Comparison of ENCODE assay signal across 19 cellular contexts in the genomic region with DNA sequence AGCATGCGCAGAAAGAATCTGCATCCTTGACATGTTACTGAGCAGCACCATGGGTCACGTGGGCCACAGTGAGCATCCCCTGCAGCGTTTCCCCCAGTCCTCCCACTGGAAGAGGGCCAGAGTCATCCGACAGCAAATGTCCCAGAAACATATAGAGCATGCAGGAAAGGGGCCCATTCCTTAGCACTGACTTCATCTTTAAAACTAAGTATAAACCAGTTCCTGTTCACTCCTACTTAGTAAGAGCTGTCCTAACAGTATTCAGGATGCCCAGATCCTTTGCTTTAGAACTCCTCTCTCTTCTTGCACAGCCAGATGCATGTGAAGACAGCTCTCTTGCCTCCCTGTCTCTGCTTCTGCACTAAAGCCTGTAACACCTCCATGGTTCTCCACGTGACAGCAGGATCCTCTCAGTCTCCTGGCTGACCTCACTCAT.
DNase-seq lines count a peak whose midpoint lies in the region; ATAC-seq and TF ChIP-seq lines count a peak whose summit lies in the region.
"Had no signal": no experiment of that assay in that cellular context is flagged by ENCODE, and none has a peak within 500 bp of the region (broad histone marks: within the 10 kb centered on the region; RNA-seq: fewer than 3 reads in every experiment).

No MANE protein-coding gene starts in this region.

- H3K9me3 Mint-ChIP-seq in nephron progenitor cell: no peaks in the 10 kb centered on the region
- H3K9me3 Mint-ChIP-seq: naive B cell; stimulated activated naive B cell treated with anti-CD40 and anti-IgM and Interleukin-4, amounts not matched to agents 10 μg/mL and 1 μg/mL and 100 μg/mL, for 72 hours had no signal

- TF ChIP-seq CTCF in nephron progenitor cell (IDR thresholded peaks at IDR 0.05) (no peak), testis (IDR thresholded peaks at IDR 0.05) (no peak)

- no peaks in the 10 kb centered on the region for H3K4me1 ChIP-seq in testis
- H3K4me1 ChIP-seq: adrenal gland, uterus had no signal

- DNase-seq in GM03348 (ENCODE audit: low spot score) (peak; percentile 40), T1000 (lab: John Stamatoyannopoulos, UW) (peak; percentile 64), fibroblast of peridontal ligament (ENCODE audit: extremely low read depth) (peak; percentile 39), nephron progenitor cell (no peak), amygdala (lab: John Stamatoyannopoulos, UW) (no peak), testis (no peak)
- DNase-seq: activated CD4-positive, alpha-beta T cell treated with anti-CD3 and anti-CD28 coated beads, Interleukin-2, amount 50 U/mL, for 1 hour; activated T-cell treated with anti-CD3 and anti-CD28 coated beads, Interleukin-2, amount 50 U/mL, for 48 hours; adrenal gland; DND-41; glutamatergic neuron; naive B cell; NCI-H1694 treated with DMSO at 0.1 percent for 48 hours; sigmoid colon; stimulated activated naive B cell treated with anti-CD40 and anti-IgM and Interleukin-4, amounts not matched to agents 10 μg/mL and 1 μg/mL and 100 μg/mL, for 72 hours; uterus had no signal

- H3K4me1 Mint-ChIP-seq in nephron progenitor cell: no peaks in the 10 kb centered on the region
- H3K4me1 Mint-ChIP-seq: naive B cell; stimulated activated naive B cell treated with anti-CD40 and anti-IgM and Interleukin-4, amounts not matched to agents 10 μg/mL and 1 μg/mL and 100 μg/mL, for 72 hours had no signal

- H3K27me3 ChIP-seq in testis: no peaks in the 10 kb centered on the region
- H3K27me3 ChIP-seq: adrenal gland, sigmoid colon, uterus had no signal

- 68% methylated on average over 5 of the region's 5 CpGs for WGBS in testis, 2 donors

- intact Hi-C loops in testis (cut with DNase I; ENCODE audit: low total_unique reads): no loop called here

- H3K9me3 ChIP-seq in testis: no peaks in the 10 kb centered on the region
- H3K9me3 ChIP-seq: adrenal gland, sigmoid colon, uterus had no signal

- peak overlapping the region; percentile 14 for H3K27ac Mint-ChIP-seq in nephron progenitor cell
- H3K27ac Mint-ChIP-seq: naive B cell; stimulated activated naive B cell treated with anti-CD40 and anti-IgM and Interleukin-4, amounts not matched to agents 10 μg/mL and 1 μg/mL and 100 μg/mL, for 72 hours had no signal

- no peak overlapping the region for H3K4me3 ChIP-seq in testis
- H3K4me3 ChIP-seq: adrenal gland, GM12878, sigmoid colon, uterus had no signal

- ATAC-seq in GM19023 (IDR thresholded peaks at IDR 0.05; ENCODE audit: unreplicated experiment) (no peak), HG03439 (IDR thresholded peaks at IDR 0.05; ENCODE audit: unreplicated experiment) (no peak)
- ATAC-seq: GM12878; stimulated activated naive B cell treated with anti-CD40 and anti-IgM and Interleukin-4, amounts not matched to agents 10 μg/mL and 1 μg/mL and 100 μg/mL, for 72 hours had no signal

- H3K27me3 Mint-ChIP-seq in nephron progenitor cell (ENCODE audit: low read depth, poor library complexity): no peaks in the 10 kb centered on the region
- H3K27me3 Mint-ChIP-seq: naive B cell; stimulated activated naive B cell treated with anti-CD40 and anti-IgM and Interleukin-4, amounts not matched to agents 10 μg/mL and 1 μg/mL and 100 μg/mL, for 72 hours had no signal

- H3K27ac ChIP-seq in testis: no peak overlapping the region
- H3K27ac ChIP-seq: adrenal gland, sigmoid colon, uterus had no signal

- H3K4me3 Mint-ChIP-seq in nephron progenitor cell: no peak overlapping the region
- H3K4me3 Mint-ChIP-seq: naive B cell; stimulated activated naive B cell treated with anti-CD40 and anti-IgM and Interleukin-4, amounts not matched to agents 10 μg/mL and 1 μg/mL and 100 μg/mL, for 72 hours had no signal

- H3K36me3 ChIP-seq in testis (ENCODE audit: low read depth, missing control alignments): no peaks in the 10 kb centered on the region
- H3K36me3 ChIP-seq: adrenal gland, sigmoid colon, uterus had no signal

- TF ChIP-seq POLR2A in testis (IDR thresholded peaks at IDR 0.05): no peak

- no peaks in the 10 kb centered on the region for H3K36me3 Mint-ChIP-seq in nephron progenitor cell (ENCODE audit: low read depth)
- H3K36me3 Mint-ChIP-seq: naive B cell had no signal

Comparison
In these comparisons a context has a peak if more than half of its experiments do, and no peak if none do; other contexts are left out.
1. DNase-seq: peak in GM03348 (single experiment), T1000 (single experiment) and fibroblast of peridontal ligament (single experiment); none in nephron progenitor cell (single experiment), amygdala (0 of 56) and testis (single experiment).